34 cellular contexts compared by ENCODE assay signal in the genomic region with DNA sequence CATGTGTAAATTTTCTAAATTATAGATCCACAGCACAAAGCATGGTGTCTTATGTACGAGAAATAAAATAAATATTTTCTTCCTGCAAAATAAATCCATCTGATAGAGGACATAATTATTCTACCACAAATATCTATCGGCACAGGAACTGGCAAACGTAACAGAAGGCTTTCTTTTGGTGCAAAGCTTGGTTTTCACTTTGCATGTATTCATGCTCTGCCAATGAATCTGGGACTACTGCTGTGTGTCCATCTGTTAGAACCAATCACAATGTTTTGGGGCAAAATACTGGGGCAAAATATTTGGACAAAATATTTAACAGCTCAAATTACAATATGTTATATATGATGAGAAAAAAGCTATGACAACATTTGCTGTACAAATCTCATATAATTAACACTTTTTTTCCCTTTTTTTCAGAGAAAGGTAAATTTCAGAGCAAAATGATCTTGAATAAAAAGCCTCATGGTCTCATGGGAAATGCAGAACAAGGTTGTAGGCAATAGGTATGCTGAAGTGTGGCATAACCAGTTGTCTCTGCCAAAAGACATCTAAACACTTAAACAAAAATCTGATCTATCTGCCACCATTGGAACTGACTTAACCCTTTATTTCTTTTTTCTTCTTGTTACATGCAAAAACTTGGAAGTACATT.
"Had no signal": no experiment of that assay in that cellular context is flagged by ENCODE, and none has a peak within 500 bp of the region (broad histone marks: within the 10 kb centered on the region; RNA-seq: fewer than 3 reads in every experiment).

No MANE protein-coding gene starts in this region.

- H3K4me3 ChIP-seq: adrenal gland, body of pancreas, esophagus squamous epithelium, gastroesophageal sphincter, heart right ventricle, hepatocyte had no signal

- H3K27me3 Mint-ChIP-seq: activated B cell treated with CpG ODN at 0.5 μM for 24 hours; activated CD4-positive, alpha-beta memory T cell treated with anti-CD3 and anti-CD28 coated beads for 36 hours; activated CD8-positive, alpha-beta memory T cell treated with anti-CD3 and anti-CD28 coated beads, Interleukin-2, amount 10 ng/mL, durations not matched to agents 7 days and 5 days; activated naive CD4-positive, alpha-beta T cell treated with anti-CD3 and anti-CD28 coated beads, Interleukin-2, amount 50 U/mL, for 24 hours; activated naive CD8-positive, alpha-beta T cell treated with anti-CD3 and anti-CD28 coated beads for 36 hours; activated naive CD8-positive, alpha-beta T cell treated with anti-CD3 and anti-CD28 coated beads, Interleukin-2, amount 50 U/mL, for 24 hours; effector memory CD8-positive, alpha-beta T cell; T-helper 17 cell had no signal

- H3K27me3 ChIP-seq: adrenal gland, body of pancreas, esophagus squamous epithelium, gastroesophageal sphincter, heart right ventricle, hepatocyte had no signal

- H3K9me3 ChIP-seq: adrenal gland, body of pancreas, esophagus squamous epithelium, gastroesophageal sphincter, heart right ventricle had no signal

- H3K4me1 Mint-ChIP-seq: activated B cell treated with CpG ODN at 0.5 μM for 24 hours; activated CD8-positive, alpha-beta memory T cell treated with anti-CD3 and anti-CD28 coated beads, Interleukin-2, amount 10 ng/mL, durations not matched to agents 7 days and 5 days; activated naive CD4-positive, alpha-beta T cell treated with anti-CD3 and anti-CD28 coated beads, Interleukin-2, amount 50 U/mL, for 24 hours; activated naive CD8-positive, alpha-beta T cell treated with anti-CD3 and anti-CD28 coated beads for 36 hours; activated naive CD8-positive, alpha-beta T cell treated with anti-CD3 and anti-CD28 coated beads, Interleukin-2, amount 50 U/mL, for 24 hours; T-helper 17 cell had no signal

- DNase-seq: activated B cell treated with CpG ODN at 0.5 μM for 24 hours; activated CD4-positive, alpha-beta memory T cell treated with anti-CD3 and anti-CD28 coated beads for 36 hours; activated CD4-positive, alpha-beta T cell treated with anti-CD3 and anti-CD28 coated beads for 48 hours; activated CD8-positive, alpha-beta memory T cell treated with anti-CD3 and anti-CD28 coated beads, Interleukin-2, amount 10 ng/mL, durations not matched to agents 7 days and 5 days; activated CD8-positive, alpha-beta memory T cell treated with anti-CD3 and anti-CD28 coated beads, Interleukin-2, amount 50 U/mL, for 4 hours; activated CD8-positive, alpha-beta T cell treated with anti-CD3 and anti-CD28 coated beads, Interleukin-2, amount 10 ng/mL, durations not matched to agents 7 days and 5 days; activated effector memory CD4-positive, alpha-beta T cell treated with anti-CD3 and anti-CD28 coated beads, Interleukin-2, amount 50 U/mL, for 16 hours; activated naive CD4-positive, alpha-beta T cell treated with anti-CD3 and anti-CD28 coated beads for 36 hours; activated naive CD8-positive, alpha-beta T cell treated with anti-CD3 and anti-CD28 coated beads for 36 hours; activated naive CD8-positive, alpha-beta T cell treated with anti-CD3 and anti-CD28 coated beads, Interleukin-2, amount 50 U/mL, for 24 hours; activated T-cell treated with anti-CD3 and anti-CD28 coated beads, Interleukin-2, amount 50 U/mL, for 1 hour; activated T-cell treated with anti-CD3 and anti-CD28 coated beads, Interleukin-2, amount 50 U/mL, for 48 hours; adrenal gland; amygdala; aorta; body of pancreas; cortex of kidney; dermis blood vessel endothelial cell; effector CD4-positive, alpha-beta T cell; effector memory CD8-positive, alpha-beta T cell; erythroblast; esophagus squamous epithelium; foreskin melanocyte; heart right ventricle; T-helper 17 cell; T1000; WERI-Rb-1 had no signal

- H3K36me3 ChIP-seq: adrenal gland, esophagus squamous epithelium, gastroesophageal sphincter, heart right ventricle, WERI-Rb-1 had no signal

- H3K36me3 Mint-ChIP-seq: activated CD4-positive, alpha-beta memory T cell treated with anti-CD3 and anti-CD28 coated beads for 36 hours; activated CD8-positive, alpha-beta memory T cell treated with anti-CD3 and anti-CD28 coated beads, Interleukin-2, amount 10 ng/mL, durations not matched to agents 7 days and 5 days; activated naive CD4-positive, alpha-beta T cell treated with anti-CD3 and anti-CD28 coated beads, Interleukin-2, amount 50 U/mL, for 24 hours; activated naive CD8-positive, alpha-beta T cell treated with anti-CD3 and anti-CD28 coated beads for 36 hours had no signal

- H3K27ac Mint-ChIP-seq: activated B cell treated with CpG ODN at 0.5 μM for 24 hours; activated CD4-positive, alpha-beta memory T cell treated with anti-CD3 and anti-CD28 coated beads for 36 hours; activated CD8-positive, alpha-beta memory T cell treated with anti-CD3 and anti-CD28 coated beads, Interleukin-2, amount 10 ng/mL, durations not matched to agents 7 days and 5 days; activated CD8-positive, alpha-beta T cell treated with anti-CD3 and anti-CD28 coated beads, Interleukin-2, amount 10 ng/mL, durations not matched to agents 7 days and 5 days; activated naive CD4-positive, alpha-beta T cell treated with anti-CD3 and anti-CD28 coated beads for 36 hours; activated naive CD8-positive, alpha-beta T cell treated with anti-CD3 and anti-CD28 coated beads for 36 hours; activated naive CD8-positive, alpha-beta T cell treated with anti-CD3 and anti-CD28 coated beads, Interleukin-2, amount 50 U/mL, for 24 hours; activated T-helper 1 cell treated with anti-CD3 and anti-CD28 coated beads, Interleukin-12 subunit alpha, Interleukin-12 subunit beta, Interleukin-2, Interleukin-4 antibody, amounts not matched to agents 30 ng/mL and 10 ng/mL and 1 ng/mL, durations not matched to agents 14 hours and 24 hours and 36 hours; activated T-helper 2 cell treated with anti-CD3 and anti-CD28 coated beads, Interferon-gamma antibody, Interleukin-2, Interleukin-4, amounts not matched to agents 10 μg/mL and 5 μg/mL and 100 μg/mL, durations not matched to agents 14 hours and 24 hours and 36 hours; effector memory CD8-positive, alpha-beta T cell; T-helper 17 cell; T-helper 2 cell treated with Interferon-gamma antibody and Interleukin-4, amounts not matched to agents 5 μg/mL and 100 μg/mL, for 36 hours had no signal

- ATAC-seq: activated CD4-positive, CD25-positive, alpha-beta regulatory T cell treated with anti-CD3 and anti-CD28 coated beads, Interleukin-2, amount 50 U/mL, for 24 hours; activated CD8-positive, alpha-beta memory T cell treated with anti-CD3 and anti-CD28 coated beads, Interleukin-2, amount 10 ng/mL, durations not matched to agents 7 days and 5 days; activated CD8-positive, alpha-beta T cell treated with anti-CD3 and anti-CD28 coated beads, Interleukin-2, amount 10 ng/mL, durations not matched to agents 7 days and 5 days; activated naive CD8-positive, alpha-beta T cell treated with anti-CD3 and anti-CD28 coated beads, Interleukin-2, amount 50 U/mL, for 24 hours; body of pancreas; effector memory CD8-positive, alpha-beta T cell; gastroesophageal sphincter; heart right ventricle; T-helper 17 cell had no signal

- H3K27ac ChIP-seq: adrenal gland, body of pancreas, esophagus squamous epithelium, gastroesophageal sphincter, heart right ventricle, hepatocyte, WERI-Rb-1 had no signal

- H3K4me1 ChIP-seq: adrenal gland, body of pancreas, esophagus squamous epithelium, gastroesophageal sphincter, heart right ventricle had no signal

- H3K4me3 Mint-ChIP-seq: activated B cell treated with CpG ODN at 0.5 μM for 24 hours; activated CD4-positive, alpha-beta memory T cell treated with anti-CD3 and anti-CD28 coated beads for 36 hours; activated CD8-positive, alpha-beta memory T cell treated with anti-CD3 and anti-CD28 coated beads, Interleukin-2, amount 10 ng/mL, durations not matched to agents 7 days and 5 days; activated CD8-positive, alpha-beta T cell treated with anti-CD3 and anti-CD28 coated beads, Interleukin-2, amount 10 ng/mL, durations not matched to agents 7 days and 5 days; activated naive CD4-positive, alpha-beta T cell treated with anti-CD3 and anti-CD28 coated beads for 36 hours; activated naive CD4-positive, alpha-beta T cell treated with anti-CD3 and anti-CD28 coated beads, Interleukin-2, amount 50 U/mL, for 24 hours; activated naive CD8-positive, alpha-beta T cell treated with anti-CD3 and anti-CD28 coated beads for 36 hours; activated naive CD8-positive, alpha-beta T cell treated with anti-CD3 and anti-CD28 coated beads, Interleukin-2, amount 50 U/mL, for 24 hours; activated T-helper 1 cell treated with anti-CD3 and anti-CD28 coated beads, Interleukin-12 subunit alpha, Interleukin-12 subunit beta, Interleukin-2, Interleukin-4 antibody, amounts not matched to agents 30 ng/mL and 10 ng/mL and 1 ng/mL, durations not matched to agents 14 hours and 24 hours and 36 hours; effector memory CD8-positive, alpha-beta T cell; T-helper 17 cell; T-helper 2 cell treated with Interferon-gamma antibody and Interleukin-4, amounts not matched to agents 5 μg/mL and 100 μg/mL, for 36 hours had no signal

- H3K9me3 Mint-ChIP-seq: activated B cell treated with CpG ODN at 0.5 μM for 24 hours; activated CD4-positive, alpha-beta memory T cell treated with anti-CD3 and anti-CD28 coated beads for 36 hours; activated naive CD8-positive, alpha-beta T cell treated with anti-CD3 and anti-CD28 coated beads for 36 hours; activated T-helper 1 cell treated with anti-CD3 and anti-CD28 coated beads, Interleukin-12 subunit alpha, Interleukin-12 subunit beta, Interleukin-2, Interleukin-4 antibody, amounts not matched to agents 30 ng/mL and 10 ng/mL and 1 ng/mL, durations not matched to agents 14 hours and 24 hours and 36 hours; activated T-helper 2 cell treated with anti-CD3 and anti-CD28 coated beads, Interferon-gamma antibody, Interleukin-2, Interleukin-4, amounts not matched to agents 10 μg/mL and 5 μg/mL and 100 μg/mL, durations not matched to agents 14 hours and 24 hours and 36 hours; T-helper 2 cell treated with Interferon-gamma antibody and Interleukin-4, amounts not matched to agents 5 μg/mL and 100 μg/mL, for 36 hours had no signal
